In the genomic region with DNA sequence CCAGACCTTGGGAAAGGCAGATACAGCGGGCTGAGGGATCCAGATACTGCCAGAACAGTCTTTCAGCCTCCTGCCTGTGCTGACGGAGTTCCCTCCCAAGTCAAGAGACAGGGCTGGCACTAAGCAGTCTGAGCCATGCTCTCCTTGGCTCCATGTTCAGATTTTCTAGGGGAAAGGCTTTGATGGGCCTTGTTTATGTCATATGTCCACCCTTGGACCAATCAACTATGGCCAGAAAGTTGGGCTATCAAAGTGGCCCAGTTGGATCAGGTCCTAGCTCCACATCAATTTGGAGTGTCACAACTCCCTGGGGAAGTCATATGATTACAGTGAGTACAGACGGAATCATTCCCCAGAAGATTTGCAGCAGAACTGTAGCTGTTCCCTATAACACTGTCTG, we compare ENCODE assay signal across 18 cellular contexts.
DNase-seq lines count a peak whose midpoint lies in the region; ATAC-seq and TF ChIP-seq lines count a peak whose summit lies in the region.
"Had no signal": no experiment of that assay in that cellular context is flagged by ENCODE, and none has a peak within 500 bp of the region (broad histone marks: within the 10 kb centered on the region; RNA-seq: fewer than 3 reads in every experiment).

No MANE protein-coding gene starts in this region.

- H3K4me1 ChIP-seq in adipocyte (ENCODE audit: control insufficient read depth, insufficient read depth, low read length) (peaks cover 37% of the 10 kb centered on the region), tibial artery (peaks cover 0 to 13% (median 0%) of the 10 kb centered on the region in 4 donors)
- H3K4me1 ChIP-seq: Peyer's patch had no signal

- peak; percentile 62 for ATAC-seq in omental fat pad (ENCODE audit: low FRiP score)
- ATAC-seq: HepG2 had no signal

- H3K4me3 ChIP-seq in adipocyte (ENCODE audit: low read length) (no peak overlapping the region), tibial artery (no peak overlapping the region)
- H3K4me3 ChIP-seq: Peyer's patch had no signal

- no peaks in the 10 kb centered on the region for H3K9me3 ChIP-seq in adipocyte (ENCODE audit: control insufficient read depth, low read length)
- H3K9me3 ChIP-seq in tibial artery, result no peaks in the 10 kb centered on the region
- H3K9me3 ChIP-seq: Peyer's patch had no signal

- intact Hi-C loops in tibial artery (cut with DNase I; ENCODE audit: low total_unique reads), result no loop called here

- DNase-seq in adipocyte (ENCODE audit: low read depth), result no peak
- peak; percentile 1 for DNase-seq in fibroblast of peridontal ligament (ENCODE audit: extremely low read depth)
- DNase-seq in omental fat pad (ENCODE audit: low spot score), result no peak
- DNase-seq in tibial artery, result peak; percentile 39 to 73
- no peak for DNase-seq in HUDEP-2 (lab: John Stamatoyannopoulos, UW; ENCODE audit: unreplicated experiment in 76 of 76)
- no peak for DNase-seq in DMS53 treated with DMSO at 0.1 percent for 48 hours (lab: John Stamatoyannopoulos, UW; ENCODE audit: unreplicated experiment)
- no peak for DNase-seq in retina
- DNase-seq: DMS 273 treated with DMSO at 0.1 percent for 48 hours, GF-D8, NCI-H1092, NCI-H146, NCI-H2081, NCI-H510A treated with DMSO at 0.1 percent for 48 hours, Peyer's patch, SHP77 treated with DMSO at 0.1 percent for 48 hours had no signal

- H3K27me3 ChIP-seq in adipocyte (replicated peaks; ENCODE audit: control insufficient read depth, insufficient read depth, low read length) (no peaks in the 10 kb centered on the region), tibial artery (no peaks in the 10 kb centered on the region)
- H3K27me3 ChIP-seq: Peyer's patch had no signal

- TF ChIP-seq CTCF in omental fat pad (IDR thresholded peaks at IDR 0.05) (no peak), tibial artery (IDR thresholded peaks at IDR 0.05) (no peak)

- H3K9ac ChIP-seq in adipocyte (ENCODE audit: low read length), result peak overlapping the region; percentile 34
- H3K9ac ChIP-seq: KMS-11 had no signal

- H3K36me3 ChIP-seq in adipocyte (ENCODE audit: control insufficient read depth, insufficient read depth, low read length, severe bottlenecking) (no peaks in the 10 kb centered on the region), tibial artery (no peaks in the 10 kb centered on the region)
- H3K36me3 ChIP-seq: Peyer's patch had no signal

- peak overlapping the region in 1 of 2 donors; percentile 24 for H3K27ac ChIP-seq in tibial artery
- H3K27ac ChIP-seq: C4-2B, KMS-11, Peyer's patch had no signal

Comparison
In these comparisons a context has a peak if more than half of its experiments do, and no peak if none do; other contexts are left out.
1. DNase-seq: peak in fibroblast of peridontal ligament (single experiment) and tibial artery (2 of 2); none in adipocyte (single experiment), omental fat pad (single experiment), HUDEP-2 (0 of 76), DMS53 treated with DMSO at 0.1 percent for 48 hours (single experiment) and retina (single experiment).